In the genomic region with DNA sequence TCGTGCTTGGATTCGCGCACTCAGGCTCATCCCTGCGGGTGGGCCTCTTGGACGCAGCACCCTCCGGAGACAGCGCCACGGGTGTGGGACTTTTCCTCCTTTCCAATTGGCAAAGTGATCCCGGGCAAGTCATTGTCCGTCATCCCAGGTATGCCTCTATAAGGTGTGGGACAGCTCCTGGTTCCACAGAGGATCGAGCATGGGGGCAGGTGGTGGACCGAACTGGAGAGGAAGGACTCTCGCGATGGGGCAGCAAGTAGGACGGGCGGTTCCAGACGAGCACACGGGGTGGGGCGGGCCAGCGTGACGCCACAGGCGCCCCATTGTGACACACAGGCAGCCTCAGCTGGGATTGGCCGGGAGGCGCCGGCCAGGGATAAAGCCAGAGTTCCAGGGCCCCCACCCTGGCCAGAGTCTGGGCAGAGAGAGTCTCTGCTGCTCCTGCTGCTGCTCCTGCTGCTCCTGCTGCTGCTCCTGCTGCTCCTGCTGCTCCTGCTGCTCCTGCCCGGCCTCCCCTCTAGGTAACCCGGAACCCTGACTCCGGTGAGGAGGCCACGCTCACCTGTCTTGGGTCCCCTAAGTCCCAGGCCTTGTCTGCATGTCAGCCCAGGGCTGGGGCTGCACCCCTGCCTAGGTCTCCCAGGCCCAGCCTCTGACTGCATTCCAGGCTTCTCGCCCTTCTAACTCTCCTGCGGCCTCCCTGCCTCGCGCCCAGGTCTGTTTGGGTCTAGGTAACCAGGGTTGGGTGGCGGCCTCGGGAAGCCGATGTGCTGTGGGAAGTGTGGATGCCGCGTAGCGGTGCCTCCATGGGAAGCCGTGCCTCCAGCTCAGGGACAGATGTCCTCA, we compare ENCODE assay signal across 2 cellular contexts.
A peak's percentile ranks its signal among the peaks of the same experiment; 100 is the strongest.
TF ChIP-seq lines count a peak whose summit lies in the region.

No MANE protein-coding gene starts in this region.

TF ChIP-seq in HepG2, 621 proteins besides CTCF, POLR2A, EP300 and RAD21:
- no peak for TF ChIP-seq ZC3H4 (CRISPR knock-in tag; IDR thresholded peaks at IDR 0.05; ENCODE audit: borderline replicate concordance)
- TF ChIP-seq, protein P1, sequence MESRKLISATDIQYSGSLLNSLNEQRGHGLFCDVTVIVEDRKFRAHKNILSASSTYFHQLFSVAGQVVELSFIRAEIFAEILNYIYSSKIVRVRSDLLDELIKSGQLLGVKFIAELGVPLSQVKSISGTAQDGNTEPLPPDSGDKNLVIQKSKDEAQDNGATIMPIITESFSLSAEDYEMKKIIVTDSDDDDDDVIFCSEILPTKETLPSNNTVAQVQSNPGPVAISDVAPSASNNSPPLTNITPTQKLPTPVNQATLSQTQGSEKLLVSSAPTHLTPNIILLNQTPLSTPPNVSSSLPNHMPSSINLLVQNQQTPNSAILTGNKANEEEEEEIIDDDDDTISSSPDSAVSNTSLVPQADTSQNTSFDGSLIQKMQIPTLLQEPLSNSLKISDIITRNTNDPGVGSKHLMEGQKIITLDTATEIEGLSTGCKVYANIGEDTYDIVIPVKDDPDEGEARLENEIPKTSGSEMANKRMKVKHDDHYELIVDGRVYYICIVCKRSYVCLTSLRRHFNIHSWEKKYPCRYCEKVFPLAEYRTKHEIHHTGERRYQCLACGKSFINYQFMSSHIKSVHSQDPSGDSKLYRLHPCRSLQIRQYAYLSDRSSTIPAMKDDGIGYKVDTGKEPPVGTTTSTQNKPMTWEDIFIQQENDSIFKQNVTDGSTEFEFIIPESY (CRISPR knock-in tag; IDR thresholded peaks at IDR 0.05) = 0 out of 2 replicates have a peak, but pooled peaks have one; percentile 17

TF ChIP-seq in K562, 482 proteins besides CTCF, POLR2A, EP300 and RAD21:
- TF ChIP-seq KLF6 (CRISPR knock-in tag; IDR thresholded peaks at IDR 0.05; ENCODE audit: borderline replicate concordance) = no peak
- 0 out of 2 replicates have a peak, but pooled peaks have one; percentile 42 for TF ChIP-seq CREB1 (IDR thresholded peaks at IDR 0.05)
- TF ChIP-seq CREB1 (CRISPR knock-in tag; IDR thresholded peaks at IDR 0.05) = no peak
- TF ChIP-seq HOXB6 (CRISPR knock-in tag; IDR thresholded peaks at IDR 0.05; ENCODE audit: borderline replicate concordance) = no peak
- TF ChIP-seq MGA (IDR thresholded peaks at IDR 0.05) = 0 out of 2 replicates have a peak, but pooled peaks have one; percentile 10
- peak; percentile 46 for TF ChIP-seq CREM (IDR thresholded peaks at IDR 0.05; ENCODE audit: low read depth)
- no peak for TF ChIP-seq ATF1 (CRISPR knock-in tag; IDR thresholded peaks at IDR 0.05)
- peak; percentile 64 for TF ChIP-seq ATF1 (tag; IDR thresholded peaks at IDR 0.05)
- TF ChIP-seq CHD2 (IDR thresholded peaks at IDR 0.05; ENCODE audit: low read depth, low read length) = peak; percentile 75; the same call in 1 of the 2 replicates
